ENCODE assay signal across 1 cellular context in the genomic region with DNA sequence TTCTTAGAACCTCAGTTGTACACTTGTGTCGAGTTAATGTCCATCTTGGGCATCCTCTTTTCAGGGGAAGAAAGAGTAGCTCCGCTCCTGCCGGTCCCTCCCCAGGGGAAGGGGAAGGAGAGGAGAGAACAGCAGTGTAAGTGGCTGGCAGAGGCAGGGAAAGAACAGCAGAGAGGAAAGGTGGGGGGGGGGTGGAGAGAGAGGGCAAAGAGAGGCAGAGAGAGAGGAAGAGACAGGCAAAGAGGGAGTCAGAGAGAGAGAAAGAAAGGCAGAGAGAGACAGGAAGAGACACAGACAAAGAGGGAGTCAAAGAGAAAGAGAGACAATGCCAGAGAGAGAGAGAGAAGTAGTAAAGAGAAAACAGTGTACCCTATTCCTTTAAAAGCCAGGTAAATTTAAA.
TF ChIP-seq lines count a peak whose summit lies in the region.

No MANE protein-coding gene starts in this region.

TF ChIP-seq in H1, 55 proteins besides CTCF, POLR2A, EP300 and RAD21:
- TF ChIP-seq BCL11A (IDR thresholded peaks at IDR 0.05; ENCODE audit: low read depth in 2 of 2, low read length in 2 of 2), result no peak
- TF ChIP-seq POU5F1 (IDR thresholded peaks at IDR 0.05; ENCODE audit: low read depth, low read length), result no peak
- TF ChIP-seq GTF2F1 (IDR thresholded peaks at IDR 0.05; ENCODE audit: borderline replicate concordance, low read depth, low read length), result no peak
- TF ChIP-seq, protein P1, sequence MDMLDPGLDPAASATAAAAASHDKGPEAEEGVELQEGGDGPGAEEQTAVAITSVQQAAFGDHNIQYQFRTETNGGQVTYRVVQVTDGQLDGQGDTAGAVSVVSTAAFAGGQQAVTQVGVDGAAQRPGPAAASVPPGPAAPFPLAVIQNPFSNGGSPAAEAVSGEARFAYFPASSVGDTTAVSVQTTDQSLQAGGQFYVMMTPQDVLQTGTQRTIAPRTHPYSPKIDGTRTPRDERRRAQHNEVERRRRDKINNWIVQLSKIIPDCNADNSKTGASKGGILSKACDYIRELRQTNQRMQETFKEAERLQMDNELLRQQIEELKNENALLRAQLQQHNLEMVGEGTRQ (IDR thresholded peaks at IDR 0.05; ENCODE audit: low read length), result no peak
- no peak for TF ChIP-seq ATF3 (IDR thresholded peaks at IDR 0.05; ENCODE audit: insufficient read depth, low read depth, low read length)
- TF ChIP-seq CBX5 (IDR thresholded peaks at IDR 0.05; ENCODE audit: low read depth, low read length), result no peak
- TF ChIP-seq EGR1 (IDR thresholded peaks at IDR 0.05; ENCODE audit: borderline replicate concordance, low read depth, low read length), result no peak
TF ChIP-seq in H1: peak in this region for 0.
